Comparison of ENCODE assay signal across 13 cellular contexts in the genomic region with DNA sequence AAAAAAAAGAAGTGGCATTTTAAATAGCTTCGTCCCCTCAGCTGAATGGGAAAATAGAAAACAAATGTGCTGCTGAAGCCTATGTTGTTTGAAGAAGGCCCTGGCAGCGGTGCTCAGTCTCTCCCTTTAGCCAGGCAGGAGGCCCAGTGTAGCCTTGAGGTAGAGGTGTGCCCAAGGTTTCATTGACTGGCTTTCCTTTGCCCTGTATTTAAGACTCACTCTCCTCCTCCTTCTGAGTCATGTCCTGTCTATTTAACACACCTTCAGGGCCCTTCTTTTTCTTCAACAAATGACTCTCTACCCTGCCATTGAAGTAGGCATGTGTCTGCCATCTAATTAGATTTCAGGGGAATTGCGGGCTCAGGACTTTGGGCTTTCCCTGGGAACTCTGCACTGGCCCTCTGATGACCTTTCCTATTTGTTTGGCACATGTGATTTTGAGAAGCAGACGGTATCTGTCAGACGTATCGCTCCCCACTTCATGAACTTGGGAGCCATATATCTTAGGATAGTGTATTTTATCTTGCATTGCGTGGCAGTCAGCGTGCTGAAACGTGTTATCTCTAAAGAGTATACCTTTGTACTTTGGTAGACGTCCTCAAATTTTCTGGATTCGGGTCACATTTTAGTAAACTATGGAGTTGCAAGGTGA. TPM values are rescaled to one million over a fixed set of nuclear protein-coding genes. Genes with fewer than 3 reads are reported as not detected.
DNase-seq lines count a peak whose midpoint lies in the region; ATAC-seq and TF ChIP-seq lines count a peak whose summit lies in the region.
"Had no signal": no experiment of that assay in that cellular context is flagged by ENCODE, and none has a peak within 500 bp of the region (broad histone marks: within the 10 kb centered on the region; RNA-seq: fewer than 3 reads in every experiment).

No MANE protein-coding gene starts in this region.

- peaks cover 12% of the 10 kb centered on the region for H3K36me3 Mint-ChIP-seq in Caco-2 (ENCODE audit: insufficient read depth, unreplicated experiment)

- POLR2A ChIA-PET in Caco-2 (lab: Charles Lee): no interaction called here
- POLR2A ChIA-PET in Panc1 (lab: Charles Lee): no interaction called here

- H3K27me3 ChIP-seq in Caco-2 (replicated peaks; ENCODE audit: control insufficient read depth, insufficient read depth, low read length) (no peaks in the 10 kb centered on the region), Panc1 (ENCODE audit: control insufficient read depth, insufficient read depth, low read length) (no peaks in the 10 kb centered on the region), iPS-20b (ENCODE audit: insufficient read depth, low read length) (no peaks in the 10 kb centered on the region), tibial artery (no peaks in the 10 kb centered on the region)
- H3K27me3 ChIP-seq: uterus had no signal

- H3K27ac ChIP-seq in Panc1 (ENCODE audit: low read length) (no peak overlapping the region), iPS-20b (ENCODE audit: low read length) (no peak overlapping the region), tibial artery (no peak overlapping the region)
- H3K27ac ChIP-seq: uterus had no signal

- H3K4me3 ChIP-seq in Caco-2 (ENCODE audit: low read depth, low read length) (no peak overlapping the region), Panc1 (ENCODE audit: low read depth in 2 of 2, low read length in 2 of 2) (no peak overlapping the region), iPS-20b (ENCODE audit: low read length) (no peak overlapping the region), tibial artery (no peak overlapping the region)
- H3K4me3 ChIP-seq: uterus had no signal

- BruUV-seq in Caco-2 (replicated peaks; lab: Mats Ljungman, UMichigan) (TSS peak; percentile 1), Panc1 (replicated peaks; lab: Mats Ljungman, UMichigan) (TSS peak; percentile 10)

- TF ChIP-seq CTCF in Caco-2 (IDR thresholded peaks at IDR 0.05; ENCODE audit: insufficient read depth in 1 of 2, low read depth in 1 of 2, low read length in 1 of 2, severe bottlenecking in 1 of 2, unreplicated experiment in 1 of 2): no peak
- TF ChIP-seq CTCF in Panc1 (IDR thresholded peaks at IDR 0.05): no peak
- TF ChIP-seq CTCF in tibial artery (IDR thresholded peaks at IDR 0.05): no peak

- peaks cover 19% of the 10 kb centered on the region for H3K4me1 Mint-ChIP-seq in Caco-2 (ENCODE audit: low read depth, unreplicated experiment)

- in situ Hi-C loops in Panc1 (cut with HindIII; ENCODE audit: low pct_unique_long_range_greater_than_20kb, low sequenced_read_pairs): no loop called here

- DNase-seq in Caco-2 (no peak), Panc1 (ENCODE audit: low read depth, low spot score) (no peak), NCI-H69 (lab: John Stamatoyannopoulos, UW) (no peak), tibial artery (no peak)
- DNase-seq: activated naive CD8-positive, alpha-beta T cell treated with anti-CD3 and anti-CD28 coated beads, Interleukin-2, amount 10 ng/mL, durations not matched to agents 7 days and 5 days; COR-L47; hypothalamus; NCI-H187 treated with DMSO at 0.1 percent for 48 hours; NCI-H748 treated with DMSO at 0.1 percent for 48 hours; nucleus accumbens; uterus had no signal

- intact Hi-C loops in Caco-2 (cut with micrococcal nuclease; ENCODE audit: unreplicated experiment): no loop called here
- intact Hi-C loops in Panc1 (cut with micrococcal nuclease; ENCODE audit: unreplicated experiment): no loop called here
- intact Hi-C loops in tibial artery (cut with DNase I; ENCODE audit: low total_unique reads): no loop called here

- CTCF ChIA-PET in Caco-2 (lab: Charles Lee) (no interaction called here), Panc1 (lab: Charles Lee) (interaction anchor here (0.6 kb wide), 1 partner anchor 87 kb away, joined by 6 read pairs; no protein-coding TSS in a partner anchor)

- H3K4me1 ChIP-seq in Caco-2 (peaks cover 14% of the 10 kb centered on the region; the same call in 1 of the 2 replicates), Panc1 (ENCODE audit: control insufficient read depth, insufficient read depth, low read length) (peaks cover 13% of the 10 kb centered on the region), iPS-20b (ENCODE audit: insufficient read depth, low read length) (peaks cover 30% of the 10 kb centered on the region), tibial artery (peaks cover 0 to 27% (median 20%) of the 10 kb centered on the region in 4 donors)

- no peaks in the 10 kb centered on the region for H3K9me3 ChIP-seq in Caco-2
- H3K9me3 ChIP-seq in Panc1 (ENCODE audit: control insufficient read depth, insufficient read depth, low read depth, low read length): no peaks in the 10 kb centered on the region
- no peaks in the 10 kb centered on the region for H3K9me3 ChIP-seq in iPS-20b (ENCODE audit: insufficient read depth, low read depth, low read length)
- no peaks in the 10 kb centered on the region for H3K9me3 ChIP-seq in tibial artery
- H3K9me3 ChIP-seq: uterus had no signal

- H3K27ac Mint-ChIP-seq in Caco-2 (ENCODE audit: unreplicated experiment): no peak overlapping the region
- H3K27ac Mint-ChIP-seq: activated naive CD8-positive, alpha-beta T cell treated with anti-CD3 and anti-CD28 coated beads, Interleukin-2, amount 10 ng/mL, durations not matched to agents 7 days and 5 days had no signal

- no peaks in the 10 kb centered on the region for H3K27me3 Mint-ChIP-seq in Caco-2 (ENCODE audit: insufficient read depth, unreplicated experiment)
- H3K27me3 Mint-ChIP-seq: activated naive CD8-positive, alpha-beta T cell treated with anti-CD3 and anti-CD28 coated beads, Interleukin-2, amount 10 ng/mL, durations not matched to agents 7 days and 5 days had no signal

- H3K36me3 ChIP-seq in Caco-2 (ENCODE audit: control insufficient read depth, insufficient read depth, low read length) (no peaks in the 10 kb centered on the region), Panc1 (ENCODE audit: control insufficient read depth, insufficient read depth, low read length) (no peaks in the 10 kb centered on the region), iPS-20b (ENCODE audit: insufficient read depth, low read depth, low read length) (peaks cover 7% of the 10 kb centered on the region; the same call in 1 of the 2 replicates), tibial artery (peaks cover 0 to 11% (median 4%) of the 10 kb centered on the region in 3 donors)
- H3K36me3 ChIP-seq: uterus had no signal

- no peaks in the 10 kb centered on the region for H3K9me3 Mint-ChIP-seq in Caco-2 (ENCODE audit: unreplicated experiment)
- H3K9me3 Mint-ChIP-seq: activated naive CD8-positive, alpha-beta T cell treated with anti-CD3 and anti-CD28 coated beads, Interleukin-2, amount 10 ng/mL, durations not matched to agents 7 days and 5 days had no signal

- ATAC-seq in Panc1 (no peak), HG03460 (IDR thresholded peaks at IDR 0.05; ENCODE audit: unreplicated experiment) (no peak)

- no peak overlapping the region for H3K4me3 Mint-ChIP-seq in Caco-2 (ENCODE audit: unreplicated experiment)
- H3K4me3 Mint-ChIP-seq: activated naive CD8-positive, alpha-beta T cell treated with anti-CD3 and anti-CD28 coated beads, Interleukin-2, amount 10 ng/mL, durations not matched to agents 7 days and 5 days had no signal

- H3K9ac ChIP-seq in iPS-20b (ENCODE audit: low read depth, low read length): peak overlapping the region; percentile 33; the same call in 1 of the 2 replicates

RNA-seq across cellular contexts. Expression of a gene that starts 4.3 kb away (rescaled TPM):
- total RNA-seq in Caco-2 (2022): 34.0 and 39.4 TPM in 2 replicates
- total RNA-seq in Panc1 (2021; ENCODE audit: unreplicated experiment): 42.7 TPM
- polyA plus RNA-seq in Panc1 (2012; ENCODE audit: insufficient read length): 37.8 TPM

RNA-seq across cellular contexts. Expression of a gene that starts 26.4 kb away (rescaled TPM):
- total RNA-seq in Caco-2 (2022): 0.75 and 1.2 TPM in 2 replicates
- total RNA-seq in Panc1 (2021; ENCODE audit: unreplicated experiment): 19.1 TPM
- polyA plus RNA-seq in Panc1 (2012; ENCODE audit: insufficient read length): 28.1 TPM

RNA-seq across cellular contexts. Expression of a gene that starts 28.4 kb away (rescaled TPM):
- total RNA-seq in Caco-2 (2022) (0.14 and 0.19 TPM in 2 replicates), Panc1 (2021; ENCODE audit: unreplicated experiment) (2.9 TPM)
- polyA plus RNA-seq in Panc1 (2012; ENCODE audit: insufficient read length): 2.8 TPM

RNA-seq across cellular contexts. Expression of a gene that starts 35.0 kb away (rescaled TPM):
- total RNA-seq in Caco-2 (2022): 83.3 and 99.8 TPM in 2 replicates
- 81.8 TPM for total RNA-seq in Panc1 (2021; ENCODE audit: unreplicated experiment)
- polyA plus RNA-seq in Panc1 (2012; ENCODE audit: insufficient read length): 154 TPM

RNA-seq across cellular contexts. Expression of a gene that starts 35.2 kb away (rescaled TPM):
- 43.7 and 45.1 TPM in 2 replicates for total RNA-seq in Caco-2 (2022)
- 65.1 TPM for total RNA-seq in Panc1 (2021; ENCODE audit: unreplicated experiment)
- polyA plus RNA-seq in Panc1 (2012; ENCODE audit: insufficient read length): 33.6 TPM
